Comparison of ENCODE assay signal across 14 cellular contexts in the genomic region with DNA sequence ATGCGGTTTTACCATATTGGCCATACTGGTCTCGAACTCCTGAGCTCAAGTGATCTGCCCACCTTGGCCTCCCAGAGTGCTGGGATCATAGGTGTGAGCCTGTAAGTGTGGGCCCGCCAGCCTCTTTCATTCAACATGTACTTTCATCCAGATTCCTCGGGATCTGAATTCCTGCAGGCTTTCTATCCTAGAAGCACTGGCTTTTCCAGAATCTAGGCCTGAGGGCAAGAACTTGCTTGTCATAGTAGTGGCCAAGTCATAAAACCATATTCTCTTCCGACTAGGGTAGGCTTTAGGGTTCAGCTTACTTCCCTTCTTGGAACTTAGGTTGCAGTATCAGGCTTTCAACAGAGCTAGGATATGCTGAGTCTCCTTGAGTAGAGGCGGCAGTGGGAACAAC. TPM values are rescaled to one million over a fixed set of nuclear protein-coding genes. Genes with fewer than 3 reads are reported as not detected.
DNase-seq lines count a peak whose midpoint lies in the region; ATAC-seq and TF ChIP-seq lines count a peak whose summit lies in the region.
"Had no signal": no experiment of that assay in that cellular context is flagged by ENCODE, and none has a peak within 500 bp of the region (broad histone marks: within the 10 kb centered on the region; RNA-seq: fewer than 3 reads in every experiment).

No MANE protein-coding gene starts in this region.

- no peak for TF ChIP-seq CTCF in CD4-positive, alpha-beta T cell (IDR thresholded peaks at IDR 0.05)
- TF ChIP-seq CTCF in DOHH2 (IDR thresholded peaks at IDR 0.05; ENCODE audit: low read depth, low read length, poor library complexity, severe bottlenecking) (no peak), Peyer's patch (IDR thresholded peaks at IDR 0.05) (no peak)

- H3K4me1 ChIP-seq in DOHH2 (ENCODE audit: control insufficient read depth, low read length) (peaks cover 68% of the 10 kb centered on the region), Peyer's patch (peaks cover 0 to 24% (median 12%) of the 10 kb centered on the region in 4 donors)

- H3K36me3 ChIP-seq in DOHH2 (ENCODE audit: control insufficient read depth, low read length): peaks cover 59% of the 10 kb centered on the region
- peaks cover 0 to 16% (median 0%) of the 10 kb centered on the region in 3 donors for H3K36me3 ChIP-seq in Peyer's patch

- peaks cover 76% of the 10 kb centered on the region for H3K36me3 Mint-ChIP-seq in CD4-positive, alpha-beta T cell (ENCODE audit: low read depth)
- peaks cover 58% of the 10 kb centered on the region for H3K36me3 Mint-ChIP-seq in activated T-helper 1 cell treated with anti-CD3 and anti-CD28 coated beads, Interleukin-12 subunit alpha, Interleukin-12 subunit beta, Interleukin-2, Interleukin-4 antibody, amounts not matched to agents 30 ng/mL and 10 ng/mL and 1 ng/mL, durations not matched to agents 14 hours and 24 hours and 36 hours (ENCODE audit: low read depth)

- no peak for DNase-seq in CD4-positive, alpha-beta T cell
- DNase-seq in activated T-helper 1 cell treated with anti-CD3 and anti-CD28 coated beads, Interleukin-12 subunit alpha, Interleukin-12 subunit beta, Interleukin-2, Interleukin-4 antibody, amounts not matched to agents 30 ng/mL and 10 ng/mL and 1 ng/mL, durations not matched to agents 14 hours and 24 hours and 36 hours (ENCODE audit: low spot score): no peak
- DNase-seq in posterior vena cava (ENCODE audit: low spot score): peak; percentile 15
- no peak for DNase-seq in HuH-7.5 (ENCODE audit: low spot score)
- DNase-seq in Peyer's patch: no peak
- DNase-seq: amniotic stem cell, DMS53, hippocampal formation, NCI-H1092, NCI-H526 had no signal

- no peaks in the 10 kb centered on the region for H3K9me3 Mint-ChIP-seq in CD4-positive, alpha-beta T cell
- H3K9me3 Mint-ChIP-seq in activated T-helper 1 cell treated with anti-CD3 and anti-CD28 coated beads, Interleukin-12 subunit alpha, Interleukin-12 subunit beta, Interleukin-2, Interleukin-4 antibody, amounts not matched to agents 30 ng/mL and 10 ng/mL and 1 ng/mL, durations not matched to agents 14 hours and 24 hours and 36 hours: no peaks in the 10 kb centered on the region
- H3K9me3 Mint-ChIP-seq: central memory CD8-positive, alpha-beta T cell had no signal

- H3K4me1 Mint-ChIP-seq in CD4-positive, alpha-beta T cell (ENCODE audit: low read depth): peaks cover 73% of the 10 kb centered on the region
- H3K4me1 Mint-ChIP-seq in activated T-helper 1 cell treated with anti-CD3 and anti-CD28 coated beads, Interleukin-12 subunit alpha, Interleukin-12 subunit beta, Interleukin-2, Interleukin-4 antibody, amounts not matched to agents 30 ng/mL and 10 ng/mL and 1 ng/mL, durations not matched to agents 14 hours and 24 hours and 36 hours (ENCODE audit: low read depth): peaks cover 67% of the 10 kb centered on the region

- H3K27me3 Mint-ChIP-seq in CD4-positive, alpha-beta T cell: no peaks in the 10 kb centered on the region
- H3K27me3 Mint-ChIP-seq in activated T-helper 1 cell treated with anti-CD3 and anti-CD28 coated beads, Interleukin-12 subunit alpha, Interleukin-12 subunit beta, Interleukin-2, Interleukin-4 antibody, amounts not matched to agents 30 ng/mL and 10 ng/mL and 1 ng/mL, durations not matched to agents 14 hours and 24 hours and 36 hours (ENCODE audit: insufficient read depth): no peaks in the 10 kb centered on the region
- H3K27me3 Mint-ChIP-seq: central memory CD8-positive, alpha-beta T cell had no signal

- H3K27ac Mint-ChIP-seq in CD4-positive, alpha-beta T cell: peak overlapping the region; percentile 87
- H3K27ac Mint-ChIP-seq in activated T-helper 1 cell treated with anti-CD3 and anti-CD28 coated beads, Interleukin-12 subunit alpha, Interleukin-12 subunit beta, Interleukin-2, Interleukin-4 antibody, amounts not matched to agents 30 ng/mL and 10 ng/mL and 1 ng/mL, durations not matched to agents 14 hours and 24 hours and 36 hours: peak overlapping the region; percentile 62

- intact Hi-C loops in CD4-positive, alpha-beta T cell (cut with DNase I, micrococcal nuclease): no loop called here
- intact Hi-C loops in activated T-helper 1 cell treated with anti-CD3 and anti-CD28 coated beads, Interleukin-12 subunit alpha, Interleukin-12 subunit beta, Interleukin-2, Interleukin-4 antibody, amounts not matched to agents 30 ng/mL and 10 ng/mL and 1 ng/mL, durations not matched to agents 14 hours and 24 hours and 36 hours (cut with micrococcal nuclease): loop anchor here (10.0 kb wide), 1 partner anchor 905 kb away; a partner anchor contains a TSS
- intact Hi-C loops in posterior vena cava (cut with DNase I): loop anchor here in 1 of 2 donors (1.0 kb wide), 1 partner anchor 32 kb away; a partner anchor contains a TSS

- H3K9me3 ChIP-seq in CD4-positive, alpha-beta T cell (ENCODE audit: control insufficient read depth, low read length): no peaks in the 10 kb centered on the region
- no peaks in the 10 kb centered on the region for H3K9me3 ChIP-seq in DOHH2 (ENCODE audit: control insufficient read depth, insufficient read depth, low read length)
- no peaks in the 10 kb centered on the region for H3K9me3 ChIP-seq in Peyer's patch

- CTCF ChIA-PET in CD4-positive, alpha-beta T cell (lab: Charles Lee): interaction anchor here (0.6 to 23.0 kb wide), 4 partner anchors 8 to 49 kb away, joined by 3 to 278 read pairs (median 4); a partner anchor contains a TSS

- H3F3A ChIP-seq in DOHH2 (ENCODE audit: control insufficient read depth, insufficient read depth): peaks cover 31% of the 10 kb centered on the region

- H3K79me2 ChIP-seq in DOHH2 (ENCODE audit: control insufficient read depth, low read length): peaks cover 68% of the 10 kb centered on the region

- no peaks in the 10 kb centered on the region for H3K9me2 ChIP-seq in DOHH2 (replicated peaks; ENCODE audit: control insufficient read depth, low read length)

- no peak overlapping the region for H3K27ac ChIP-seq in CD4-positive, alpha-beta T cell (ENCODE audit: low read depth, low read length)
- H3K27ac ChIP-seq in DOHH2 (ENCODE audit: low read depth, low read length) (peak overlapping the region; percentile 93), Peyer's patch (no peak overlapping the region)

- H3K27me3 ChIP-seq in CD4-positive, alpha-beta T cell (ENCODE audit: control insufficient read depth, insufficient read depth, low read length): no peaks in the 10 kb centered on the region
- H3K27me3 ChIP-seq in DOHH2 (ENCODE audit: control insufficient read depth, low read length) (no peaks in the 10 kb centered on the region), Peyer's patch (no peaks in the 10 kb centered on the region)

- POLR2A ChIA-PET in CD4-positive, alpha-beta T cell (lab: Charles Lee): interaction anchor here (1.1 to 14.1 kb wide), 5 partner anchors 7 to 31 kb away, joined by 5 to 271 read pairs (median 7); a partner anchor contains a TSS

- no peak for TF ChIP-seq POLR2A in Peyer's patch (IDR thresholded peaks at IDR 0.05)

- peak overlapping the region; percentile 22; the same call in 1 of the 2 replicates for H3K4me3 ChIP-seq in DOHH2 (ENCODE audit: low read length)
- H3K4me3 ChIP-seq in Peyer's patch: no peak overlapping the region

- H3K4me3 Mint-ChIP-seq in CD4-positive, alpha-beta T cell: peak overlapping the region; percentile 78
- H3K4me3 Mint-ChIP-seq in activated T-helper 1 cell treated with anti-CD3 and anti-CD28 coated beads, Interleukin-12 subunit alpha, Interleukin-12 subunit beta, Interleukin-2, Interleukin-4 antibody, amounts not matched to agents 30 ng/mL and 10 ng/mL and 1 ng/mL, durations not matched to agents 14 hours and 24 hours and 36 hours: no peak overlapping the region
- H3K4me3 Mint-ChIP-seq: central memory CD8-positive, alpha-beta T cell had no signal

- H4K20me1 ChIP-seq in DOHH2 (ENCODE audit: control insufficient read depth, insufficient read depth, low read depth, low read length): no peaks in the 10 kb centered on the region

- H3K4me2 ChIP-seq in DOHH2 (ENCODE audit: low read length): peak overlapping the region; percentile 82

- no peak for ATAC-seq in CD4-positive, alpha-beta T cell (ENCODE audit: poor library complexity)
- ATAC-seq in GM21528 (IDR thresholded peaks at IDR 0.05; ENCODE audit: low FRiP score, unreplicated experiment): no peak

RNA-seq across cellular contexts. Expression of a gene that starts 15.4 kb away (rescaled TPM):
- 100 to 1,000 TPM; 187 to 197 TPM for total RNA-seq in CD4-positive, alpha-beta T cell
- 139 and 143 TPM in 2 replicates for total RNA-seq in activated T-helper 1 cell treated with anti-CD3 and anti-CD28 coated beads, Interleukin-12 subunit alpha, Interleukin-12 subunit beta, Interleukin-2, Interleukin-4 antibody, amounts not matched to agents 30 ng/mL and 10 ng/mL and 1 ng/mL, durations not matched to agents 14 hours and 24 hours and 36 hours
- 10 to 100 TPM; 28.4 to 39.7 TPM for total RNA-seq in posterior vena cava
- 10 to 100 TPM; 19.9 to 83.3 (median 46.4) TPM for total RNA-seq in Peyer's patch

RNA-seq across cellular contexts. Expression of a gene that starts 31.0 kb away (rescaled TPM):
- total RNA-seq in CD4-positive, alpha-beta T cell: 10 to 100 TPM; 29.0 to 32.1 TPM
- 26.5 and 27.6 TPM in 2 replicates for total RNA-seq in activated T-helper 1 cell treated with anti-CD3 and anti-CD28 coated beads, Interleukin-12 subunit alpha, Interleukin-12 subunit beta, Interleukin-2, Interleukin-4 antibody, amounts not matched to agents 30 ng/mL and 10 ng/mL and 1 ng/mL, durations not matched to agents 14 hours and 24 hours and 36 hours
- total RNA-seq in posterior vena cava (10 to 100 TPM in 1 of 2 donors, 1 to 10 TPM in 1; 9.9 to 12.5 TPM), Peyer's patch (10 to 100 TPM; 11.4 to 26.0 (median 18.3) TPM)

RNA-seq across cellular contexts. Expression of a gene that starts 31.1 kb away (rescaled TPM):
- 10 to 100 TPM; 46.3 to 51.0 TPM for total RNA-seq in CD4-positive, alpha-beta T cell
- 80.6 and 85.2 TPM in 2 replicates for total RNA-seq in activated T-helper 1 cell treated with anti-CD3 and anti-CD28 coated beads, Interleukin-12 subunit alpha, Interleukin-12 subunit beta, Interleukin-2, Interleukin-4 antibody, amounts not matched to agents 30 ng/mL and 10 ng/mL and 1 ng/mL, durations not matched to agents 14 hours and 24 hours and 36 hours
- total RNA-seq in posterior vena cava (10 to 100 TPM; 18.1 to 22.9 TPM), Peyer's patch (100 to 1,000 TPM in 1 of 4 donors, 10 to 100 TPM in 3; 36.6 to 145 (median 65.0) TPM)

RNA-seq across cellular contexts. Expression of a gene that starts 34.6 kb away (rescaled TPM):
- 1 to 10 TPM; 4.3 to 4.7 TPM for total RNA-seq in CD4-positive, alpha-beta T cell
- 8.6 and 8.8 TPM in 2 replicates for total RNA-seq in activated T-helper 1 cell treated with anti-CD3 and anti-CD28 coated beads, Interleukin-12 subunit alpha, Interleukin-12 subunit beta, Interleukin-2, Interleukin-4 antibody, amounts not matched to agents 30 ng/mL and 10 ng/mL and 1 ng/mL, durations not matched to agents 14 hours and 24 hours and 36 hours
- total RNA-seq in posterior vena cava (10 to 100 TPM; 11.6 to 21.9 TPM), Peyer's patch (10 to 100 TPM in 3 of 4 donors, 1 to 10 TPM in 1; 8.3 to 27.5 (median 17.6) TPM)

RNA-seq across cellular contexts. Expression of a gene that starts 43.8 kb away (rescaled TPM):
- total RNA-seq in CD4-positive, alpha-beta T cell: not detected
- 0.10 and 0.12 TPM in 2 replicates for total RNA-seq in activated T-helper 1 cell treated with anti-CD3 and anti-CD28 coated beads, Interleukin-12 subunit alpha, Interleukin-12 subunit beta, Interleukin-2, Interleukin-4 antibody, amounts not matched to agents 30 ng/mL and 10 ng/mL and 1 ng/mL, durations not matched to agents 14 hours and 24 hours and 36 hours
- total RNA-seq in posterior vena cava: under 1 TPM in 1 of 2 donors, not detected in 1; 0.23 TPM
- total RNA-seq in Peyer's patch: 10 to 100 TPM; 15.7 to 67.4 (median 40.9) TPM
- total RNA-seq: SK-MEL-5 had no signal
